In the genomic region with DNA sequence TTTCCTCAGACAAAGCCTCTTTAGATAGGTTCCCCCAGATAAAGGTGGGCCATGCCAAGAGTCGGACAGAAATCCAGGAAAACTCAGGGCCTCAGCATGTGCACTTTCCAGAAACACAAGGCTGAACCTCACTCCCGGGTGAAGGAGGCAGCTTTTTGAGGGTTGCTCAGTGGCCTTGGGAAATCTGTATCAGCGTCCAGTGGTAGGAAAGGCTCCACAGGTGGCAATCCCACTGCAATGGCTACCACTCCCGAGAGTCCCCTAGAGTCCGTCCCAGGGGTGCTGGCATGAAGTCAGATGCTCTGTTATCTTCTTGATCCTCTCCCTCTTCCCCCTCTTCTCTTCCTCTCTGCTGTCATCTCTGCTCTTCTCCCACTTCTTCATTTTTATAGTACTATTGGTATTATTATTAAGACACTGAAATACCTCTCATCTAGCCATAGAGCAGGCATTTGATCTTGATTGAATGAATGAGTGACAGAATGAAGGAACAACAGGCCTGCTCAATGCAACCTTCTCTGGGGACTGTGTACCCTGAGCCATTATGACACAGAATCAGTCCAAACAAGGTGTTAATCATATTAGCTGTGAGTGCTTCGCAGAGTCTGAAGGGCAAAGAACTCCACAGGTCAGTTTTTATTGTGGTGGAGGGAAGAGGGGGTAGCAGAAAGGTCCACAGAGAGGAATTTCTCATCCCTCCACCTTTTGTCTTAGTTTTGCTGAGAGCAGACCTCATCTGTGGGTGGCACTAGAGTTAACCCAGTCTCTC, we compare ENCODE assay signal across 30 cellular contexts. TPM values are rescaled to one million over a fixed set of nuclear protein-coding genes. Genes with fewer than 3 reads are reported as not detected.
"Had no signal": no experiment of that assay in that cellular context is flagged by ENCODE, and none has a peak within 500 bp of the region (broad histone marks: within the 10 kb centered on the region; RNA-seq: fewer than 3 reads in every experiment).

No MANE protein-coding gene starts in this region.

- H3K4me1 ChIP-seq: left lung had no signal

- H3K36me3 ChIP-seq: brain microvascular endothelial cell, esophagus muscularis mucosa, heart right ventricle, left lung, neutrophil, ovary, sigmoid colon, transverse colon had no signal

- H3K4me3 ChIP-seq: esophagus muscularis mucosa, heart right ventricle, left lung, lung, ovary, sigmoid colon, smooth muscle cell, testis, transverse colon had no signal

- H3K4me2 ChIP-seq: smooth muscle cell had no signal

- ATAC-seq: heart right ventricle, left lung, SK-N-SH treated with all-trans-retinoic acid at 6 μM for 48 hours had no signal

- H3K36me3 Mint-ChIP-seq: activated naive CD8-positive, alpha-beta T cell treated with anti-CD3 and anti-CD28 coated beads, Interleukin-2, amount 10 ng/mL, durations not matched to agents 7 days and 5 days had no signal

- H3K9me3 Mint-ChIP-seq: activated naive CD8-positive, alpha-beta T cell treated with anti-CD3 and anti-CD28 coated beads, Interleukin-2, amount 10 ng/mL, durations not matched to agents 7 days and 5 days; activated T-helper 2 cell treated with anti-CD3 and anti-CD28 coated beads, Interferon-gamma antibody, Interleukin-2, Interleukin-4, amounts not matched to agents 10 μg/mL and 5 μg/mL and 100 μg/mL, durations not matched to agents 14 hours and 24 hours and 36 hours; nephron progenitor cell had no signal

- H3K27ac Mint-ChIP-seq: activated naive CD8-positive, alpha-beta T cell treated with anti-CD3 and anti-CD28 coated beads, Interleukin-2, amount 10 ng/mL, durations not matched to agents 7 days and 5 days; progenitor cell of endocrine pancreas had no signal

- DNase-seq: activated CD8-positive, alpha-beta memory T cell treated with anti-CD3 and anti-CD28 coated beads for 24 hours; activated CD8-positive, alpha-beta memory T cell treated with anti-CD3 and anti-CD28 coated beads, Interleukin-2, amount 50 U/mL, for 4 hours; activated naive CD8-positive, alpha-beta T cell treated with anti-CD3 and anti-CD28 coated beads, Interleukin-2, amount 10 ng/mL, durations not matched to agents 7 days and 5 days; activated T-cell treated with anti-CD3 and anti-CD28 coated beads, Interleukin-2, amount 50 U/mL, for 1 hour; amniotic stem cell; brain microvascular endothelial cell; cortex of kidney; foreskin melanocyte; heart right ventricle; kidney glomerular epithelial cell; mesendoderm; nephron progenitor cell; ovary; retina; sigmoid colon; stimulated activated naive CD4-positive, alpha-beta T cell; T-helper 2 cell; testis; transverse colon had no signal

- H3K27me3 Mint-ChIP-seq: activated naive CD8-positive, alpha-beta T cell treated with anti-CD3 and anti-CD28 coated beads, Interleukin-2, amount 10 ng/mL, durations not matched to agents 7 days and 5 days; progenitor cell of endocrine pancreas had no signal

- H3K4me3 Mint-ChIP-seq: activated naive CD8-positive, alpha-beta T cell treated with anti-CD3 and anti-CD28 coated beads, Interleukin-2, amount 10 ng/mL, durations not matched to agents 7 days and 5 days; nephron progenitor cell had no signal

- H3K27me3 ChIP-seq: brain microvascular endothelial cell, esophagus muscularis mucosa, left lung, ovary, sigmoid colon, testis, transverse colon had no signal

- FAIRE-seq: astrocyte had no signal

- H3K27ac ChIP-seq: brain microvascular endothelial cell, esophagus muscularis mucosa, heart right ventricle, left lung, neutrophil, ovary, sigmoid colon, testis, transverse colon had no signal

- H3K9me3 ChIP-seq: esophagus muscularis mucosa, heart right ventricle, left lung, neutrophil, ovary, sigmoid colon, testis, transverse colon had no signal

RNA-seq across cellular contexts. Expression of a gene that starts 13.3 kb away (rescaled TPM):
- total RNA-seq: cardiac septum, glomerular endothelial cell had no signal
